15 cellular contexts compared by ENCODE assay signal in genomic region chr2:109248590-109248989, GRCh38.
DNase-seq lines count a peak whose midpoint lies in the region; ATAC-seq and TF ChIP-seq lines count a peak whose summit lies in the region.
"Had no signal": no experiment of that assay in that cellular context is flagged by ENCODE, and none has a peak within 500 bp of the region (broad histone marks: within the 10 kb centered on the region; RNA-seq: fewer than 3 reads in every experiment).

No MANE protein-coding gene starts in this region.

- peak overlapping the region; percentile 45 for H3K27ac ChIP-seq in left ventricle myocardium inferior (replicated peaks)
- H3K27ac ChIP-seq in heart right ventricle: peak overlapping the region in 3 of 10 donors; percentile 15 to 55 (median 20)
- H3K27ac ChIP-seq in adrenal gland: peak overlapping the region in 3 of 5 donors; percentile 29 to 69 (median 39)
- H3K27ac ChIP-seq in gastrocnemius medialis: peak overlapping the region in 3 of 4 donors; percentile 28 to 57 (median 33)
- H3K27ac ChIP-seq: BLaER1 had no signal

- intact Hi-C loops in left ventricle myocardium inferior (cut with micrococcal nuclease): loop anchor here (10.0 kb wide), 1 partner anchor 76 kb away; no protein-coding TSS in a partner anchor
- intact Hi-C loops in heart right ventricle (cut with DNase I): loop anchor here in 2 of 10 donors (10.0 kb wide), 2 partner anchors 74 to 76 kb away; no protein-coding TSS in a partner anchor
- intact Hi-C loops in adrenal gland (cut with DNase I): no loop called here
- intact Hi-C loops in gastrocnemius medialis (cut with DNase I; ENCODE audit: low total_unique reads): no loop called here

- no peaks in the 10 kb centered on the region for H3K9me3 Mint-ChIP-seq in chondrocyte (ENCODE audit: low read depth)
- H3K9me3 Mint-ChIP-seq: CD8-positive, alpha-beta T cell; H9 had no signal

- no peaks in the 10 kb centered on the region for H3K27me3 Mint-ChIP-seq in chondrocyte (ENCODE audit: low read depth)

- H3K27ac Mint-ChIP-seq in chondrocyte (ENCODE audit: unreplicated experiment): peak overlapping the region; percentile 87
- H3K27ac Mint-ChIP-seq: CD8-positive, alpha-beta T cell; H9 had no signal

- in situ Hi-C loops in gastrocnemius medialis (cut with MboI; ENCODE audit: low sequenced_read_pairs in 4 of 4): no loop called here

- DNase-seq in left ventricle myocardium inferior: no peak
- DNase-seq in heart right ventricle: no peak
- DNase-seq in adrenal gland: no peak
- DNase-seq in chondrocyte (ENCODE audit: low spot score): no peak
- DNase-seq in gastrocnemius medialis: no peak
- DNase-seq in NCI-H446 treated with DMSO at 0.1 percent for 48 hours (lab: John Stamatoyannopoulos, UW): no peak
- DNase-seq in activated gamma-delta T cell (lab: John Stamatoyannopoulos, UW): no peak
- DNase-seq: 8988T; Calu3; CD8-positive, alpha-beta T cell; DMS79 treated with DMSO at 0.1 percent for 48 hours; H9 had no signal

- H3K4me3 ChIP-seq in left ventricle myocardium inferior: no peak overlapping the region
- H3K4me3 ChIP-seq in heart right ventricle: no peak overlapping the region
- H3K4me3 ChIP-seq in adrenal gland: no peak overlapping the region
- H3K4me3 ChIP-seq in gastrocnemius medialis: no peak overlapping the region
- H3K4me3 ChIP-seq: BLaER1, GM12878 had no signal

- no peaks in the 10 kb centered on the region for H3K36me3 Mint-ChIP-seq in chondrocyte (ENCODE audit: low read depth)
- H3K36me3 Mint-ChIP-seq: CD8-positive, alpha-beta T cell had no signal

- no peak for TF ChIP-seq POLR2A in adrenal gland (IDR thresholded peaks at IDR 0.05)
- no peak for TF ChIP-seq POLR2A in gastrocnemius medialis (IDR thresholded peaks at IDR 0.05)

- ATAC-seq in heart right ventricle: no peak
- ATAC-seq in gastrocnemius medialis: no peak
- ATAC-seq in GM18873 (IDR thresholded peaks at IDR 0.05; ENCODE audit: low FRiP score, unreplicated experiment): no peak
- ATAC-seq: CD8-positive, alpha-beta T cell; GM12878 had no signal

- TF ChIP-seq CTCF in left ventricle myocardium inferior (IDR thresholded peaks at IDR 0.05; ENCODE audit: borderline replicate concordance) (no peak), heart right ventricle (IDR thresholded peaks at IDR 0.05) (no peak), adrenal gland (IDR thresholded peaks at IDR 0.05) (no peak), chondrocyte (IDR thresholded peaks at IDR 0.05) (no peak), gastrocnemius medialis (IDR thresholded peaks at IDR 0.05 in 4 of 5, conservative IDR thresholded peaks at IDR 0.05 in 1 of 5) (no peak)

- H3K36me3 ChIP-seq in left ventricle myocardium inferior (no peaks in the 10 kb centered on the region), heart right ventricle (no peaks in the 10 kb centered on the region), adrenal gland (replicated peaks in 1 of 2) (no peaks in the 10 kb centered on the region), gastrocnemius medialis (no peaks in the 10 kb centered on the region)
- H3K36me3 ChIP-seq: BLaER1 had no signal

- H3K9me3 ChIP-seq in left ventricle myocardium inferior (replicated peaks): no peaks in the 10 kb centered on the region
- H3K9me3 ChIP-seq in heart right ventricle: no peaks in the 10 kb centered on the region
- no peaks in the 10 kb centered on the region for H3K9me3 ChIP-seq in adrenal gland (replicated peaks in 1 of 3)
- H3K9me3 ChIP-seq in gastrocnemius medialis: no peaks in the 10 kb centered on the region
- H3K9me3 ChIP-seq: BLaER1 had no signal

- 87 to 88% methylated on average over 2 of the region's 2 CpGs for WGBS in heart right ventricle, 2 donors
- WGBS in adrenal gland, 4 donors: 87 to 94% (median 92%) methylated on average over 2 of the region's 2 CpGs

- H3K4me1 ChIP-seq in left ventricle myocardium inferior (peaks cover 56% of the 10 kb centered on the region), heart right ventricle (peaks cover 13 to 57% (median 36%) of the 10 kb centered on the region in 9 donors), adrenal gland (replicated peaks in 1 of 2) (peaks cover 39 to 44% of the 10 kb centered on the region in 2 donors), gastrocnemius medialis (peaks cover 30 to 38% of the 10 kb centered on the region in 2 donors)

- no peaks in the 10 kb centered on the region for H3K27me3 ChIP-seq in left ventricle myocardium inferior (ENCODE audit: low read depth)
- H3K27me3 ChIP-seq in heart right ventricle: no peaks in the 10 kb centered on the region
- H3K27me3 ChIP-seq in adrenal gland: no peaks in the 10 kb centered on the region
- H3K27me3 ChIP-seq in gastrocnemius medialis: no peaks in the 10 kb centered on the region
- H3K27me3 ChIP-seq: BLaER1 had no signal

- no peak overlapping the region for H3K4me3 Mint-ChIP-seq in chondrocyte (ENCODE audit: unreplicated experiment)
- H3K4me3 Mint-ChIP-seq: CD8-positive, alpha-beta T cell; H9 had no signal

- H3K4me1 Mint-ChIP-seq in chondrocyte (ENCODE audit: low read depth): peaks cover 77% of the 10 kb centered on the region
